Comparison of ENCODE assay signal across 11 cellular contexts in genomic region chr2:148603562-148603920, GRCh38. TPM values are rescaled to one million over a fixed set of nuclear protein-coding genes. Genes with fewer than 3 reads are reported as not detected.
DNase-seq lines count a peak whose midpoint lies in the region; ATAC-seq lines count a peak whose summit lies in the region.
"Had no signal": no experiment of that assay in that cellular context is flagged by ENCODE, and none has a peak within 500 bp of the region (broad histone marks: within the 10 kb centered on the region; RNA-seq: fewer than 3 reads in every experiment).

No MANE protein-coding gene starts in this region.

- peak overlapping the region; percentile 93 for H3K27ac Mint-ChIP-seq in activated CD4-positive, alpha-beta T cell treated with anti-CD3 and anti-CD28 coated beads, Interleukin-2, amount 10 ng/mL, durations not matched to agents 24 days and 14 days
- peak overlapping the region; percentile 92 for H3K27ac Mint-ChIP-seq in activated naive CD8-positive, alpha-beta T cell treated with anti-CD3 and anti-CD28 coated beads, Interleukin-2, amount 50 U/mL, for 24 hours

- H3K27me3 Mint-ChIP-seq in activated CD4-positive, alpha-beta T cell treated with anti-CD3 and anti-CD28 coated beads, Interleukin-2, amount 10 ng/mL, durations not matched to agents 24 days and 14 days = peaks cover 8% of the 10 kb centered on the region
- peaks cover 3% of the 10 kb centered on the region for H3K27me3 Mint-ChIP-seq in activated naive CD8-positive, alpha-beta T cell treated with anti-CD3 and anti-CD28 coated beads, Interleukin-2, amount 50 U/mL, for 24 hours

- peak; percentile 77 for DNase-seq in activated CD4-positive, alpha-beta T cell treated with anti-CD3 and anti-CD28 coated beads, Interleukin-2, amount 10 ng/mL, durations not matched to agents 24 days and 14 days
- DNase-seq in activated CD4-positive, alpha-beta T cell treated with anti-CD3 and anti-CD28 coated beads for 1 hour = no peak
- no peak for DNase-seq in activated naive CD8-positive, alpha-beta T cell treated with anti-CD3 and anti-CD28 coated beads, Interleukin-2, amount 50 U/mL, for 24 hours
- DNase-seq in AG08396 (ENCODE audit: low spot score) (no peak), hepatic stellate cell (ENCODE audit: low spot score) (no peak), SK-N-DZ (ENCODE audit: low spot score) (no peak)
- DNase-seq: amygdala, kidney glomerular epithelial cell, T-helper 9 cell had no signal

- peaks cover 7% of the 10 kb centered on the region for H3K36me3 Mint-ChIP-seq in activated CD4-positive, alpha-beta T cell treated with anti-CD3 and anti-CD28 coated beads, Interleukin-2, amount 10 ng/mL, durations not matched to agents 24 days and 14 days (ENCODE audit: low read depth)
- peaks cover 9% of the 10 kb centered on the region for H3K36me3 Mint-ChIP-seq in activated naive CD8-positive, alpha-beta T cell treated with anti-CD3 and anti-CD28 coated beads, Interleukin-2, amount 50 U/mL, for 24 hours (ENCODE audit: low read depth)

- ATAC-seq in GM21390 (IDR thresholded peaks at IDR 0.05; ENCODE audit: unreplicated experiment) = peak; percentile 100
- peak; percentile 99 for ATAC-seq in HG03097 (IDR thresholded peaks at IDR 0.05; ENCODE audit: low FRiP score, unreplicated experiment)
- peak; percentile 95 for ATAC-seq in activated naive CD8-positive, alpha-beta T cell treated with anti-CD3 and anti-CD28 coated beads, Interleukin-2, amount 50 U/mL, for 24 hours

- H3K4me3 Mint-ChIP-seq in activated CD4-positive, alpha-beta T cell treated with anti-CD3 and anti-CD28 coated beads, Interleukin-2, amount 10 ng/mL, durations not matched to agents 24 days and 14 days = no peak overlapping the region
- peak overlapping the region; percentile 57 for H3K4me3 Mint-ChIP-seq in activated naive CD8-positive, alpha-beta T cell treated with anti-CD3 and anti-CD28 coated beads, Interleukin-2, amount 50 U/mL, for 24 hours

- peaks cover 3% of the 10 kb centered on the region for H3K9me3 Mint-ChIP-seq in activated CD4-positive, alpha-beta T cell treated with anti-CD3 and anti-CD28 coated beads, Interleukin-2, amount 10 ng/mL, durations not matched to agents 24 days and 14 days
- H3K9me3 Mint-ChIP-seq in activated naive CD8-positive, alpha-beta T cell treated with anti-CD3 and anti-CD28 coated beads, Interleukin-2, amount 50 U/mL, for 24 hours = peaks cover 9% of the 10 kb centered on the region

- intact Hi-C loops in activated CD4-positive, alpha-beta T cell treated with anti-CD3 and anti-CD28 coated beads, Interleukin-2, amount 10 ng/mL, durations not matched to agents 24 days and 14 days (cut with micrococcal nuclease) = loop anchor here (1.0 to 10.0 kb wide), 10 partner anchors 11 to 1309 kb away; partner anchors contain the start of genes KIF5C and ORC4

- peaks cover 18% of the 10 kb centered on the region for H3K4me1 Mint-ChIP-seq in activated CD4-positive, alpha-beta T cell treated with anti-CD3 and anti-CD28 coated beads, Interleukin-2, amount 10 ng/mL, durations not matched to agents 24 days and 14 days
- peaks cover 27% of the 10 kb centered on the region for H3K4me1 Mint-ChIP-seq in activated naive CD8-positive, alpha-beta T cell treated with anti-CD3 and anti-CD28 coated beads, Interleukin-2, amount 50 U/mL, for 24 hours

RNA-seq across cellular contexts. Expression of gene EPC2, which starts 41.0 kb away (rescaled TPM):
- 25.4 and 30.6 TPM in 2 replicates for total RNA-seq in activated CD4-positive, alpha-beta T cell treated with anti-CD3 and anti-CD28 coated beads, Interleukin-2, amount 10 ng/mL, durations not matched to agents 24 days and 14 days
- 10.7 and 10.9 TPM in 2 replicates for polyA plus RNA-seq in SK-N-DZ (2014; cell fraction: cytosol; rRNA removed)
- polyA plus RNA-seq in SK-N-DZ (2014; cell fraction: nucleus; rRNA removed) = 4.9 and 10.0 TPM in 2 replicates
